ENCODE assay signal across 26 cellular contexts in the genomic region with DNA sequence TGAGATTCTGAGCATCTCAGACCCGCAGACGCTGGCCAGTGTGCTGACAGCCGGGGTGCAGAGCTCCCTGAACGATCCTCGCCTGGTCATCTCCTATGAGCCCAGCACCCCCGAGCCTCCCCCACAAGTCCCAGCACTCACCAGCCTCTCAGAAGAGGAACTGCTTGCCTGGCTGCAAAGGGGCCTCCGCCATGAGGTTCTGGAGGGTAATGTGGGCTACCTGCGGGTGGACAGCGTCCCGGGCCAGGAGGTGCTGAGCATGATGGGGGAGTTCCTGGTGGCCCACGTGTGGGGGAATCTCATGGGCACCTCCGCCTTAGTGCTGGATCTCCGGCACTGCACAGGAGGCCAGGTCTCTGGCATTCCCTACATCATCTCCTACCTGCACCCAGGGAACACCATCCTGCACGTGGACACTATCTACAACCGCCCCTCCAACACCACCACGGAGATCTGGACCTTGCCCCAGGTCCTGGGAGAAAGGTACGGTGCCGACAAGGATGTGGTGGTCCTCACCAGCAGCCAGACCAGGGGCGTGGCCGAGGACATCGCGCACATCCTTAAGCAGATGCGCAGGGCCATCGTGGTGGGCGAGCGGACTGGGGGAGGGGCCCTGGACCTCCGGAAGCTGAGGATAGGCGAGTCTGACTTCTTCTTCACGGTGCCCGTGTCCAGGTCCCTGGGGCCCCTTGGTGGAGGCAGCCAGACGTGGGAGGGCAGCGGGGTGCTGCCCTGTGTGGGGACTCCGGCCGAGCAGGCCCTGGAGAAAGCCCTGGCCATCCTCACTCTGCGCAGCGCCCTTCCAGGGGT. TPM values are rescaled to one million over a fixed set of nuclear protein-coding genes. Genes with fewer than 3 reads are reported as not detected.
"Had no signal": no experiment of that assay in that cellular context is flagged by ENCODE, and none has a peak within 500 bp of the region (broad histone marks: within the 10 kb centered on the region; RNA-seq: fewer than 3 reads in every experiment).

No MANE protein-coding gene starts in this region.

- H3K27me3 ChIP-seq: sigmoid colon, tibial artery, upper lobe of left lung, uterus had no signal

- H3K27ac ChIP-seq: heart left ventricle, sigmoid colon, skin epidermis, tibial artery, upper lobe of left lung, uterus had no signal

- H3K36me3 ChIP-seq: heart left ventricle, sigmoid colon, tibial artery, upper lobe of left lung, uterus had no signal

- H3K4me1 ChIP-seq: heart left ventricle, sigmoid colon, tibial artery, uterus had no signal

- DNase-seq: cortex of kidney; effector memory CD4-positive, alpha-beta T cell; heart left ventricle; hippocampal formation; sigmoid colon; stimulated activated CD4-positive, alpha-beta T cell treated with anti-CD3 and anti-CD28 coated beads, Interleukin-12 subunit alpha, Interleukin-12 subunit beta, amount 100 ng/mL, for 4 hours; stimulated activated CD8-positive, alpha-beta memory T cell treated with anti-CD3 and anti-CD28 coated beads, Interleukin-4, amount 100 ng/mL, for 48 hours; stimulated activated naive CD8-positive, alpha-beta T cell treated with anti-CD3 and anti-CD28 coated beads, Interleukin-15, Interleukin-2, amounts not matched to agents 100 U/mL and 50 U/mL, for 24 hours; uterus had no signal

- H3K4me1 Mint-ChIP-seq: stimulated activated effector memory CD8-positive, alpha-beta T cell treated with anti-CD3 and anti-CD28 coated beads, Interleukin-12 subunit alpha, Interleukin-12 subunit beta, amount 100 ng/mL, for 72 hours had no signal

- H3K27ac Mint-ChIP-seq: mesothelial cell of epicardium; stimulated activated effector memory CD8-positive, alpha-beta T cell treated with anti-CD3 and anti-CD28 coated beads, Interleukin-12 subunit alpha, Interleukin-12 subunit beta, amount 100 ng/mL, for 72 hours had no signal

- H3K9me3 Mint-ChIP-seq: mesothelial cell of epicardium; nephron; stimulated activated effector memory CD8-positive, alpha-beta T cell treated with anti-CD3 and anti-CD28 coated beads, Interleukin-12 subunit alpha, Interleukin-12 subunit beta, amount 100 ng/mL, for 72 hours had no signal

- H3K4me3 Mint-ChIP-seq: mesothelial cell of epicardium; nephron; stimulated activated effector memory CD8-positive, alpha-beta T cell treated with anti-CD3 and anti-CD28 coated beads, Interleukin-12 subunit alpha, Interleukin-12 subunit beta, amount 100 ng/mL, for 72 hours had no signal

- ATAC-seq: esophagus mucosa; heart left ventricle; left lobe of liver; stimulated activated effector memory CD8-positive, alpha-beta T cell treated with anti-CD3 and anti-CD28 coated beads, Interleukin-12 subunit alpha, Interleukin-12 subunit beta, amount 100 ng/mL, for 72 hours; stimulated activated naive CD8-positive, alpha-beta T cell treated with anti-CD3 and anti-CD28 coated beads, Interleukin-15, Interleukin-2, amounts not matched to agents 100 U/mL and 50 U/mL, for 24 hours had no signal

- H3K36me3 Mint-ChIP-seq: mesothelial cell of epicardium; stimulated activated effector memory CD8-positive, alpha-beta T cell treated with anti-CD3 and anti-CD28 coated beads, Interleukin-12 subunit alpha, Interleukin-12 subunit beta, amount 100 ng/mL, for 72 hours had no signal

- H3K9me3 ChIP-seq: heart left ventricle, sigmoid colon, tibial artery, upper lobe of left lung, uterus had no signal

- H3K4me3 ChIP-seq: heart left ventricle, sigmoid colon, skin epidermis, tibial artery, upper lobe of left lung, uterus had no signal

RNA-seq across cellular contexts. Expression of a gene that starts 0.7 kb away (rescaled TPM):
- total RNA-seq: esophagus mucosa, fibroblast of lung, frontal cortex, glomerular endothelial cell, heart left ventricle, left lobe of liver, lower leg skin, mesothelial cell of epicardium, mucosa of gallbladder, myocyte, omental fat pad, pulmonary artery endothelial cell, sigmoid colon, temporal lobe, upper lobe of left lung, uterus had no signal
- polyA plus RNA-seq: fibroblast of lung, heart left ventricle, sigmoid colon had no signal

RNA-seq across cellular contexts. Expression of a gene that starts 26.6 kb away (rescaled TPM):
- total RNA-seq: esophagus mucosa, fibroblast of lung, frontal cortex, glomerular endothelial cell, heart left ventricle, lower leg skin, mesothelial cell of epicardium, mucosa of gallbladder, myocyte, omental fat pad, pulmonary artery endothelial cell, sigmoid colon, temporal lobe, upper lobe of left lung, uterus had no signal
- polyA plus RNA-seq: fibroblast of lung, heart left ventricle, sigmoid colon had no signal

RNA-seq across cellular contexts. Expression of a gene that starts 35.2 kb away (rescaled TPM):
- total RNA-seq: fibroblast of lung, glomerular endothelial cell, pulmonary artery endothelial cell had no signal

RNA-seq across cellular contexts. Expression of a gene that starts 48.9 kb away (rescaled TPM):
- total RNA-seq: esophagus mucosa, glomerular endothelial cell, myocyte, pulmonary artery endothelial cell had no signal
